In the genomic region with DNA sequence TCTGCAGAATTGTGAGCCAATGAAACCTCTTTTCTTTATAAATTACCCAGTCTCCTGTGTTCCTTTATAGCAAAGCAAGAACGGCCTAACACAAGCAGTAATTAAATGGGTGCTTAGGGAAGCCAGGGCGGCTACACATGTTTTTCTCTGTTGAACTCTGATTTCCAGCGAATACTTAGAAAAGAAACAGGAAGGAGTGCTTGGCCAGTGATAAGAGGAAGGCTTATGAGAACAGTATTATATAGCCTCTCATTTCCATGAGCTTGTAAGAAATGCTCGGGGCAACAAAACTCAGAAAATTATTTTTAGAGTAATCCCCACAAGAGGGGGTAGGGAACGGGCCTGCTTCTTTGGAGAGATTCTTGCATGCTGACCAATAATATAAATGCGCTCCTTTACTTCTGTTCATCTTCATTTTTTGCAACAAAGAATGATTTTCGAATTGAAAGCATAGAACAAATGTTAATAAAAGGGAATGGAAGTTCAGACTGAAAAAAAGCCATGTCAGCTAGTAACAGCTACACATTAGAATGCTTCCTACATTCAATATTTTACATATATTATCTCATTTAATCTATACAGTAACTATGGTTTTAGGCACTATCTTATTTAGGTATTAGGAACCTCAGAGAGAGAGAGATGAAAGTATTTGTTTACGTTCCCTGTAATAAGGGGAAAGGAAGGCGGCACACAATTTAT, we compare ENCODE assay signal across 14 cellular contexts. TPM values are rescaled to one million over a fixed set of nuclear protein-coding genes. Genes with fewer than 3 reads are reported as not detected.
"Had no signal": no experiment of that assay in that cellular context is flagged by ENCODE, and none has a peak within 500 bp of the region (broad histone marks: within the 10 kb centered on the region; RNA-seq: fewer than 3 reads in every experiment).

No MANE protein-coding gene starts in this region.

- H3K4me3 ChIP-seq: dorsolateral prefrontal cortex, neural progenitor cell, pancreas, stomach, thoracic aorta had no signal

- H2AFZ ChIP-seq: neural progenitor cell had no signal

- H3K27me3 ChIP-seq: brain microvascular endothelial cell, dorsolateral prefrontal cortex, neural progenitor cell, pancreas, stomach had no signal

- H3K27me3 Mint-ChIP-seq: activated CD4-positive, alpha-beta memory T cell treated with anti-CD3 and anti-CD28 coated beads for 36 hours; activated naive CD8-positive, alpha-beta T cell treated with anti-CD3 and anti-CD28 coated beads for 36 hours; T-helper 17 cell had no signal

- H3K9ac ChIP-seq: neural progenitor cell had no signal

- H3K36me3 ChIP-seq: brain microvascular endothelial cell, neural progenitor cell, pancreas, stomach, thoracic aorta had no signal

- ATAC-seq: pancreas, T-helper 17 cell had no signal

- H3K4me3 Mint-ChIP-seq: activated CD4-positive, alpha-beta memory T cell treated with anti-CD3 and anti-CD28 coated beads for 36 hours; activated naive CD8-positive, alpha-beta T cell treated with anti-CD3 and anti-CD28 coated beads for 36 hours; neural progenitor cell; T-helper 17 cell had no signal

- H3K27ac Mint-ChIP-seq: activated CD4-positive, alpha-beta memory T cell treated with anti-CD3 and anti-CD28 coated beads for 36 hours; activated naive CD8-positive, alpha-beta T cell treated with anti-CD3 and anti-CD28 coated beads for 36 hours; neural progenitor cell; T-helper 17 cell had no signal

- H3K4me1 Mint-ChIP-seq: activated naive CD8-positive, alpha-beta T cell treated with anti-CD3 and anti-CD28 coated beads for 36 hours; neural progenitor cell; T-helper 17 cell had no signal

- H3K9me3 ChIP-seq: pancreas, stomach, thoracic aorta had no signal

- H3K4me1 ChIP-seq: neural progenitor cell, pancreas, stomach had no signal

- H3K4me2 ChIP-seq: neural progenitor cell had no signal

- H3K36me3 Mint-ChIP-seq: activated CD4-positive, alpha-beta memory T cell treated with anti-CD3 and anti-CD28 coated beads for 36 hours; activated naive CD8-positive, alpha-beta T cell treated with anti-CD3 and anti-CD28 coated beads for 36 hours; neural progenitor cell had no signal

- H3K27ac ChIP-seq: brain microvascular endothelial cell, dorsolateral prefrontal cortex, neural progenitor cell, pancreas, stomach, thoracic aorta had no signal

- DNase-seq: activated CD4-positive, alpha-beta memory T cell treated with anti-CD3 and anti-CD28 coated beads for 36 hours; activated gamma-delta T cell; activated naive CD8-positive, alpha-beta T cell treated with anti-CD3 and anti-CD28 coated beads for 36 hours; activated T-cell treated with anti-CD3 and anti-CD28 coated beads, Interleukin-2, amount 50 U/mL, for 48 hours; brain microvascular endothelial cell; cerebellar nuclear complex; dorsolateral prefrontal cortex; hippocampal formation; pancreas; stimulated activated CD4-positive, alpha-beta T cell treated with anti-CD3 and anti-CD28 coated beads, Interleukin-4, amount 100 ng/mL, for 4 hours; stomach; T-helper 17 cell had no signal

RNA-seq across cellular contexts. Expression of gene CCDC85A, which starts 49.7 kb away (rescaled TPM):
- total RNA-seq: activated CD4-positive, alpha-beta memory T cell treated with anti-CD3 and anti-CD28 coated beads for 36 hours; activated naive CD8-positive, alpha-beta T cell treated with anti-CD3 and anti-CD28 coated beads for 36 hours; T-helper 17 cell had no signal
